Comparison of ENCODE assay signal across 8 cellular contexts in the genomic region with DNA sequence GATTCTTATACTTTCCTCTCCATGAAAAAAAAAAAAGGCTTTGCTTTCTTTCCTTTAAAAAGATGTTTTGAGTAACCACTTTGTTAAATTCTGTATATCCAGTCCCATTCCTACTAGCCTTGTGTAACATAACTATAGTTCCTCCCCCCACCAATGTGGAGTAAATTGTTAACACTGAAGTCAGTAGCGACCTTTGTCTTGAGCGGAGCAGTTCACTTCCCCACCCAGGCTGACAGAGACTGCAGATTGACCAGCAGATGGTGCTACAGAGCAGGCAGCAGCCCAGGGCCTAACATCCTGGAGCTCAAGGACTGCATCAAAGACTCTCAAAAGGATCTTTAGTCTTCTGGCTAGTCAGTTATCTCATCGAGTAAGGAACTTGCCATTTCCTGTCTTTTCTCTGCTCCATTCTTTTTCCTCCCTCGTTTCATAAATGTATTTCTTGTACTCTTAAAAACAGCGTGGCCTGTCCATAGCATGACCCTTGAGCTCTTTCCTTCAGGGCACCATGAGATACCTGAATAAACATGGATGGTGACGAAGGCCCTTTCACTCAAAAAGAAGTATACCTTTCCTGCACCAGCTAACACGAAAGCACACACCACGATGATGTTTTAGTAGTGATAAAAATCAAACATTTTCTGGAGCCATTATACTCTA.
DNase-seq lines count a peak whose midpoint lies in the region; ATAC-seq and TF ChIP-seq lines count a peak whose summit lies in the region.

No MANE protein-coding gene starts in this region.

- no peak overlapping the region for H3K4me3 Mint-ChIP-seq in CD4-positive, alpha-beta memory T cell

- no peaks in the 10 kb centered on the region for H3K27me3 ChIP-seq in CD4-positive, alpha-beta memory T cell (ENCODE audit: insufficient read depth, low read length)
- no peaks in the 10 kb centered on the region for H3K27me3 ChIP-seq in lower lobe of right lung (ENCODE audit: low read depth)

- no peaks in the 10 kb centered on the region for H3K9me3 ChIP-seq in CD4-positive, alpha-beta memory T cell (ENCODE audit: control insufficient read depth in 1 of 2, low read length in 2 of 2)
- no peaks in the 10 kb centered on the region for H3K9me3 ChIP-seq in lower lobe of right lung

- H3K27ac Mint-ChIP-seq in CD4-positive, alpha-beta memory T cell, result peak overlapping the region in 1 of 7 donors; percentile 48

- no peaks in the 10 kb centered on the region for H3K36me3 Mint-ChIP-seq in CD4-positive, alpha-beta memory T cell

- peak; percentile 86 for TF ChIP-seq CTCF in lower lobe of right lung (IDR thresholded peaks at IDR 0.05)

- H3K4me1 Mint-ChIP-seq in CD4-positive, alpha-beta memory T cell, result peaks cover 0 to 5% (median 2%) of the 10 kb centered on the region in 4 donors

- POLR2A ChIA-PET in CD4-positive, alpha-beta memory T cell (lab: Charles Lee; ENCODE audit: partially characterized antibody), result no interaction called here

- intact Hi-C loops in CD4-positive, alpha-beta memory T cell (cut with micrococcal nuclease), result no loop called here
- intact Hi-C loops in lower lobe of right lung (cut with DNase I), result no loop called here

- no peaks in the 10 kb centered on the region for H3K4me1 ChIP-seq in CD4-positive, alpha-beta memory T cell (ENCODE audit: insufficient read depth, low read length)
- H3K4me1 ChIP-seq in lower lobe of right lung, result no peaks in the 10 kb centered on the region

- H3K36me3 ChIP-seq in CD4-positive, alpha-beta memory T cell (ENCODE audit: insufficient read depth, low read length), result no peaks in the 10 kb centered on the region
- H3K36me3 ChIP-seq in lower lobe of right lung, result no peaks in the 10 kb centered on the region

- CTCF ChIA-PET in CD4-positive, alpha-beta memory T cell (lab: Charles Lee; ENCODE audit: partially characterized antibody), result interaction anchor here (0.8 to 2.4 kb wide), 7 partner anchors 10 to 414 kb away, joined by 3 to 10 read pairs (median 6); no protein-coding TSS in a partner anchor

- no peak overlapping the region for H3K27ac ChIP-seq in CD4-positive, alpha-beta memory T cell (ENCODE audit: low read depth, low read length)
- no peak overlapping the region for H3K27ac ChIP-seq in lower lobe of right lung

- ATAC-seq in GM19372 (IDR thresholded peaks at IDR 0.05; ENCODE audit: low read depth, unreplicated experiment) (peak; percentile 99), HG03432 (IDR thresholded peaks at IDR 0.05; ENCODE audit: unreplicated experiment) (peak; percentile 97), lower lobe of right lung (peak; percentile 93)

- no peaks in the 10 kb centered on the region for H3K9me3 Mint-ChIP-seq in CD4-positive, alpha-beta memory T cell

- no peak overlapping the region for H3K4me3 ChIP-seq in CD4-positive, alpha-beta memory T cell (ENCODE audit: low read length in 2 of 2)
- H3K4me3 ChIP-seq in lower lobe of right lung, result no peak overlapping the region

- peaks cover 3 to 7% of the 10 kb centered on the region in 2 donors for H3K27me3 Mint-ChIP-seq in CD4-positive, alpha-beta memory T cell

- peak in 4 of 5 donors; percentile 23 to 35 (median 30) for DNase-seq in CD4-positive, alpha-beta memory T cell
- DNase-seq in NCI-H446 treated with DMSO at 0.1 percent for 48 hours (lab: John Stamatoyannopoulos, UW) (peak; percentile 52), dedifferentiated amniotic fluid mesenchymal stem cell (ENCODE audit: extremely low spot score) (peak; percentile 77), lower lobe of right lung (peak; percentile 56)
- DNase-seq in activated CD4-positive, alpha-beta T cell treated with anti-CD3 and anti-CD28 coated beads for 24 hours (ENCODE audit: low read depth in 2 of 2), result peak; percentile 31 to 32
- peak; percentile 9 for DNase-seq in stimulated activated CD8-positive, alpha-beta memory T cell treated with anti-CD3 and anti-CD28 coated beads, Interleukin-12 subunit alpha, Interleukin-12 subunit beta, amount 100 ng/mL, for 4 hours (ENCODE audit: low read depth)

Comparison
In these comparisons a context has a peak if more than half of its experiments do, and no peak if none do; other contexts are left out.
1. DNase-seq: peak in every context shown above with its lines; median percentile 77 in dedifferentiated amniotic fluid mesenchymal stem cell; 56 in lower lobe of right lung; 52 in NCI-H446 treated with DMSO at 0.1 percent for 48 hours; 32 in activated CD4-positive, alpha-beta T cell treated with anti-CD3 and anti-CD28 coated beads for 24 hours; 30 in CD4-positive, alpha-beta memory T cell; 9 in stimulated activated CD8-positive, alpha-beta memory T cell treated with anti-CD3 and anti-CD28 coated beads, Interleukin-12 subunit alpha, Interleukin-12 subunit beta, amount 100 ng/mL, for 4 hours.